Comparison of ENCODE assay signal across 14 cellular contexts in the genomic region with DNA sequence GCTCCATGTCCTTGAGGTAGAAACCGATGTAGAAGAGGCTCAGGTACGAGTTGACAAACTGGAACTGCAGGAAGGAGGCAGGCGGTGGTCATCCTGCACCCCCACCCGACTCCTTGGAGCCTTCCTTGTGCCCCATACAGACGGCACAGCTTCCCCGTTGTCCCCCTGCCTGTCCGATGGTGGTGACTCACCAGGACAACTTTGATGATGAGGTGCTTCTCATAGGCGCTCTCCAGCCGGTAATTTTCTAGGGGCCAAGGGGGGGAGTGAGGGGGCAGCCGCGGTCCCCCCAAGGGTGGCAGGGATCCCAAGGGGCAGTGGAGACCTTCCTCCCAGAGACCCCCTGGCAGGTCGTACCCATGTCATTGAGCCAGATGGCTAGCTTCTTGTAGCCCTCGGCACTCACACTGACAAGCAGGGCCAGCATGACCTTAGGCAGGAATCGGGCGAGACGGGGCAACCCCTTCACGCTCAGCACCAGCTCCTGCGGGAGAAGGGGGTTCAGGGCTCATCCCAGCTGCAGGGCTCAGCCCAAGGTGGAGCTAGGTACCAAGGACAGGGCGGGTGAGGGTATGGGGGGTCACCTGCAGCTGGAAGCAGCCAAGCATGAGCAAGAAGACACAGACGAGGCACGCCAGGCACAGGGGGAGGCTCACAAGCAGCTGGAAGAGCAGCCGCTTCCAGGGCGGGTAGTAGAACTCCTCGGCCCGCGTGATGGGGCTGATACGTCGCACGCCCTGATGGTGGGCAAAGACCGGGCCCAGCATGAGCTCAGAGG. TPM values are rescaled to one million over a fixed set of nuclear protein-coding genes. Genes with fewer than 3 reads are reported as not detected.
DNase-seq lines count a peak whose midpoint lies in the region; TF ChIP-seq lines count a peak whose summit lies in the region.
"Had no signal": no experiment of that assay in that cellular context is flagged by ENCODE, and none has a peak within 500 bp of the region (broad histone marks: within the 10 kb centered on the region; RNA-seq: fewer than 3 reads in every experiment).

No MANE protein-coding gene starts in this region.

- no peak for TF ChIP-seq CTCF in endodermal cell (conservative IDR thresholded peaks at IDR 0.05)
- TF ChIP-seq CTCF in neural progenitor cell (IDR thresholded peaks at IDR 0.05) = no peak
- TF ChIP-seq CTCF in vagina (IDR thresholded peaks at IDR 0.05) = no peak
- TF ChIP-seq CTCF in suprapubic skin (IDR thresholded peaks at IDR 0.05) = no peak

- no peak overlapping the region for H2AFZ ChIP-seq in neural progenitor cell (replicated peaks)

- H3K27ac ChIP-seq in endodermal cell (ENCODE audit: low read depth, low read length) (no peak overlapping the region), neural progenitor cell (no peak overlapping the region), vagina (no peak overlapping the region), suprapubic skin (no peak overlapping the region)
- H3K27ac ChIP-seq: breast epithelium had no signal

- no peaks in the 10 kb centered on the region for H3K9me3 Mint-ChIP-seq in activated CD4-positive, alpha-beta T cell treated with anti-CD3 and anti-CD28 coated beads, Interleukin-2, amount 10 ng/mL, durations not matched to agents 7 days and 5 days
- H3K9me3 Mint-ChIP-seq in IgD-negative memory B cell (no peaks in the 10 kb centered on the region), endodermal cell (no peaks in the 10 kb centered on the region), neural progenitor cell (no peaks in the 10 kb centered on the region)

- H3K4me1 ChIP-seq in endodermal cell (ENCODE audit: control insufficient read depth, insufficient read depth, low read length) (no peaks in the 10 kb centered on the region), neural progenitor cell (peaks cover 18% of the 10 kb centered on the region), vagina (peaks cover 35% of the 10 kb centered on the region), suprapubic skin (peaks cover 50% of the 10 kb centered on the region)

- H3K9me3 ChIP-seq in endodermal cell (ENCODE audit: control insufficient read depth, low read length) (no peaks in the 10 kb centered on the region), neural progenitor cell (ENCODE audit: low read depth) (no peaks in the 10 kb centered on the region), vagina (no peaks in the 10 kb centered on the region), suprapubic skin (no peaks in the 10 kb centered on the region)
- H3K9me3 ChIP-seq: breast epithelium had no signal

- H3K27me3 ChIP-seq in endodermal cell (ENCODE audit: control insufficient read depth, insufficient read depth, low read length, poor library complexity, severe bottlenecking) (no peaks in the 10 kb centered on the region), neural progenitor cell (peaks cover 17% of the 10 kb centered on the region), vagina (peaks cover 7% of the 10 kb centered on the region), suprapubic skin (peaks cover 13% of the 10 kb centered on the region)
- H3K27me3 ChIP-seq: breast epithelium had no signal

- H3K4me1 Mint-ChIP-seq in activated CD4-positive, alpha-beta T cell treated with anti-CD3 and anti-CD28 coated beads, Interleukin-2, amount 10 ng/mL, durations not matched to agents 7 days and 5 days = peaks cover 29% of the 10 kb centered on the region
- H3K4me1 Mint-ChIP-seq in IgD-negative memory B cell (peaks cover 4 to 10% (median 8%) of the 10 kb centered on the region in 3 donors), endodermal cell (peaks cover 4% of the 10 kb centered on the region), neural progenitor cell (peaks cover 18% of the 10 kb centered on the region)

- DNase-seq in activated CD4-positive, alpha-beta T cell treated with anti-CD3 and anti-CD28 coated beads, Interleukin-2, amount 10 ng/mL, durations not matched to agents 7 days and 5 days = no peak
- no peak for DNase-seq in activated CD4-positive, alpha-beta T cell treated with anti-CD3 and anti-CD28 coated beads, Interleukin-2, amount 50 U/mL, for 1 hour
- peak; percentile 40 for DNase-seq in endodermal cell
- no peak for DNase-seq in neural progenitor cell (ENCODE audit: low spot score)
- DNase-seq in NCI-H2081 (lab: John Stamatoyannopoulos, UW) = no peak
- no peak for DNase-seq in vagina (ENCODE audit: extremely low spot score in 2 of 2)
- DNase-seq in suprapubic skin (ENCODE audit: low spot score in 2 of 2) = no peak
- DNase-seq: activated CD8-positive, alpha-beta memory T cell treated with anti-CD3 and anti-CD28 coated beads, Interleukin-2, amount 50 U/mL, for 4 hours; head of caudate nucleus; NCI-H446; retina; stimulated activated naive CD4-positive, alpha-beta T cell treated with Interleukin-2 at 50 U/mL for 16 hours had no signal

- POLR2A ChIA-PET in activated CD4-positive, alpha-beta T cell treated with anti-CD3 and anti-CD28 coated beads, Interleukin-2, amount 10 ng/mL, durations not matched to agents 7 days and 5 days (lab: Charles Lee) = no interaction called here

- peaks cover 5% of the 10 kb centered on the region for H3K79me2 ChIP-seq in neural progenitor cell (ENCODE audit: low read depth)

- no peak for TF ChIP-seq EP300 in suprapubic skin (IDR thresholded peaks at IDR 0.05)

- H3K9ac ChIP-seq in endodermal cell (ENCODE audit: extremely low read depth, low read length, poor library complexity, severe bottlenecking) (no peak overlapping the region), neural progenitor cell (no peak overlapping the region)

- CTCF ChIA-PET in activated CD4-positive, alpha-beta T cell treated with anti-CD3 and anti-CD28 coated beads, Interleukin-2, amount 10 ng/mL, durations not matched to agents 7 days and 5 days (lab: Charles Lee) = interaction anchor here (0.5 to 1.9 kb wide), 7 partner anchors 10 to 189 kb away, joined by 3 to 4 read pairs (median 3); partner anchors contain the start of gene DDA1

- H3F3A ChIP-seq in neural progenitor cell (ENCODE audit: low read depth) = peaks cover 66% of the 10 kb centered on the region

- intact Hi-C loops in vagina (cut with DNase I) = no loop called here

- H3K4me3 ChIP-seq in endodermal cell (ENCODE audit: low read length) (no peak overlapping the region), neural progenitor cell (no peak overlapping the region), vagina (no peak overlapping the region), suprapubic skin (no peak overlapping the region)

- no peak overlapping the region for H3K4me2 ChIP-seq in neural progenitor cell

- H3K4me3 Mint-ChIP-seq in activated CD4-positive, alpha-beta T cell treated with anti-CD3 and anti-CD28 coated beads, Interleukin-2, amount 10 ng/mL, durations not matched to agents 7 days and 5 days = peak overlapping the region; percentile 30
- H3K4me3 Mint-ChIP-seq in IgD-negative memory B cell (peak overlapping the region in 3 of 4 donors; percentile 52 to 88 (median 65)), endodermal cell (peak overlapping the region; percentile 63), neural progenitor cell (peak overlapping the region; percentile 30)

- peaks cover 13% of the 10 kb centered on the region for H3K36me3 ChIP-seq in endodermal cell (ENCODE audit: control insufficient read depth, insufficient read depth, low read length)
- no peaks in the 10 kb centered on the region for H3K36me3 ChIP-seq in neural progenitor cell
- H3K36me3 ChIP-seq in vagina = no peaks in the 10 kb centered on the region
- H3K36me3 ChIP-seq in suprapubic skin = peaks cover under 1% of the 10 kb centered on the region
- H3K36me3 ChIP-seq: breast epithelium had no signal

- WGBS in endodermal cell (ENCODE audit: insufficient coverage in 1 of 2, insufficient read length in 1 of 2), 2 experiments = 95 to 96% methylated on average over 22 to 30 of the region's 30 CpGs
- 74% methylated on average over 15 of the region's 30 CpGs for WGBS in suprapubic skin

- H4K20me1 ChIP-seq in neural progenitor cell (ENCODE audit: low read depth) = peaks cover 8% of the 10 kb centered on the region

- H3K27ac Mint-ChIP-seq in activated CD4-positive, alpha-beta T cell treated with anti-CD3 and anti-CD28 coated beads, Interleukin-2, amount 10 ng/mL, durations not matched to agents 7 days and 5 days = no peak overlapping the region
- H3K27ac Mint-ChIP-seq in IgD-negative memory B cell (no peak overlapping the region), endodermal cell (no peak overlapping the region), neural progenitor cell (no peak overlapping the region)

- peaks cover 16% of the 10 kb centered on the region for H3K36me3 Mint-ChIP-seq in activated CD4-positive, alpha-beta T cell treated with anti-CD3 and anti-CD28 coated beads, Interleukin-2, amount 10 ng/mL, durations not matched to agents 7 days and 5 days (ENCODE audit: low read depth)
- no peaks in the 10 kb centered on the region for H3K36me3 Mint-ChIP-seq in IgD-negative memory B cell
- peaks cover 29% of the 10 kb centered on the region for H3K36me3 Mint-ChIP-seq in endodermal cell (ENCODE audit: low read depth)
- H3K36me3 Mint-ChIP-seq in neural progenitor cell = peaks cover 16% of the 10 kb centered on the region

- no peak for TF ChIP-seq POLR2A in vagina (IDR thresholded peaks at IDR 0.05)
- TF ChIP-seq POLR2A in suprapubic skin (IDR thresholded peaks at IDR 0.05) = no peak

- peaks cover 13% of the 10 kb centered on the region for H3K27me3 Mint-ChIP-seq in activated CD4-positive, alpha-beta T cell treated with anti-CD3 and anti-CD28 coated beads, Interleukin-2, amount 10 ng/mL, durations not matched to agents 7 days and 5 days
- peaks cover 20% of the 10 kb centered on the region for H3K27me3 Mint-ChIP-seq in IgD-negative memory B cell
- peaks cover 27% of the 10 kb centered on the region for H3K27me3 Mint-ChIP-seq in endodermal cell (ENCODE audit: insufficient read depth)
- H3K27me3 Mint-ChIP-seq in neural progenitor cell (ENCODE audit: insufficient read depth, low read depth) = peaks cover 9% of the 10 kb centered on the region

RNA-seq across cellular contexts. Expression of gene ANO8, which starts 4.7 kb away (rescaled TPM):
- 10 to 100 TPM; 16.4 to 17.5 TPM for total RNA-seq in activated CD4-positive, alpha-beta T cell treated with anti-CD3 and anti-CD28 coated beads, Interleukin-2, amount 10 ng/mL, durations not matched to agents 7 days and 5 days
- not detected for polyA plus RNA-seq in IgD-negative memory B cell
- 10 to 100 TPM; 27.5 to 29.5 TPM for total RNA-seq in endodermal cell
- polyA plus RNA-seq in endodermal cell (2013, experiment 1 of 2) = 34.7 TPM
- 29.8 TPM for polyA plus RNA-seq in endodermal cell (2013, experiment 2 of 2)
- total RNA-seq in neural progenitor cell (ENCODE audit: low replicate concordance) = 11.4 and 25.0 TPM in 2 replicates
- 10.3 TPM for total RNA-seq in vagina
- total RNA-seq in suprapubic skin = 10 to 100 TPM; 29.9 to 47.1 (median 37.1) TPM

RNA-seq across cellular contexts. Expression of gene GTPBP3, which starts 7.4 kb away (rescaled TPM):
- total RNA-seq in activated CD4-positive, alpha-beta T cell treated with anti-CD3 and anti-CD28 coated beads, Interleukin-2, amount 10 ng/mL, durations not matched to agents 7 days and 5 days = 10 to 100 TPM; 30.9 to 41.3 TPM
- 11.1 TPM for polyA plus RNA-seq in IgD-negative memory B cell
- total RNA-seq in endodermal cell (10 to 100 TPM; 48.7 to 55.7 TPM), neural progenitor cell (ENCODE audit: low replicate concordance) (13.2 and 47.6 TPM in 2 replicates), vagina (25.5 TPM), suprapubic skin (10 to 100 TPM; 18.7 to 29.0 (median 25.2) TPM)
- 34.1 TPM for polyA plus RNA-seq in endodermal cell (2013, experiment 1 of 2)
- 33.4 TPM for polyA plus RNA-seq in endodermal cell (2013, experiment 2 of 2)

RNA-seq across cellular contexts. Expression of gene DDA1, which starts 20.6 kb away (rescaled TPM):
- total RNA-seq in activated CD4-positive, alpha-beta T cell treated with anti-CD3 and anti-CD28 coated beads, Interleukin-2, amount 10 ng/mL, durations not matched to agents 7 days and 5 days = 10 to 100 TPM; 39.5 to 45.3 TPM
- 38.6 TPM for polyA plus RNA-seq in IgD-negative memory B cell
- total RNA-seq in endodermal cell = 10 to 100 TPM; 36.9 to 42.3 TPM
- polyA plus RNA-seq in endodermal cell (2013, experiment 1 of 2) = 46.5 TPM
- polyA plus RNA-seq in endodermal cell (2013, experiment 2 of 2) = 62.7 TPM
- 21.9 and 27.7 TPM in 2 replicates for total RNA-seq in neural progenitor cell (ENCODE audit: low replicate concordance)
- total RNA-seq in vagina = 12.0 TPM
- total RNA-seq in suprapubic skin = 10 to 100 TPM; 17.9 to 35.2 (median 22.8) TPM

RNA-seq across cellular contexts. Expression of gene MRPL34, which starts 24.3 kb away (rescaled TPM):
- total RNA-seq in activated CD4-positive, alpha-beta T cell treated with anti-CD3 and anti-CD28 coated beads, Interleukin-2, amount 10 ng/mL, durations not matched to agents 7 days and 5 days = 10 to 100 TPM; 79.5 to 80.8 TPM
- polyA plus RNA-seq in IgD-negative memory B cell = 218 TPM
- total RNA-seq in endodermal cell (10 to 100 TPM; 58.1 to 62.2 TPM), neural progenitor cell (ENCODE audit: low replicate concordance) (25.9 and 38.8 TPM in 2 replicates), vagina (176 TPM), suprapubic skin (10 to 100 TPM; 42.7 to 89.5 (median 73.1) TPM)
- 51.9 TPM for polyA plus RNA-seq in endodermal cell (2013, experiment 1 of 2)
- 48.7 TPM for polyA plus RNA-seq in endodermal cell (2013, experiment 2 of 2)

RNA-seq across cellular contexts. Expression of gene ABHD8, which starts 26.7 kb away (rescaled TPM):
- 10 to 100 TPM in 1 of 2 experiments, 1 to 10 TPM in 1; 9.3 to 10.1 TPM for total RNA-seq in activated CD4-positive, alpha-beta T cell treated with anti-CD3 and anti-CD28 coated beads, Interleukin-2, amount 10 ng/mL, durations not matched to agents 7 days and 5 days
- 8.5 TPM for polyA plus RNA-seq in IgD-negative memory B cell
- total RNA-seq in endodermal cell = 10 to 100 TPM; 11.6 to 21.1 TPM
- 9.7 TPM for polyA plus RNA-seq in endodermal cell (2013, experiment 1 of 2)
- 10.2 TPM for polyA plus RNA-seq in endodermal cell (2013, experiment 2 of 2)
- total RNA-seq in neural progenitor cell (ENCODE audit: low replicate concordance) = 4.6 and 13.3 TPM in 2 replicates
- 10.8 TPM for total RNA-seq in vagina
- total RNA-seq in suprapubic skin = 10 to 100 TPM in 3 of 4 donors, 1 to 10 TPM in 1; 9.7 to 15.7 (median 13.6) TPM
